ENCODE assay signal across 20 cellular contexts in genomic region chr7:130102588-130102987, GRCh38. TPM values are rescaled to one million over a fixed set of nuclear protein-coding genes. Genes with fewer than 3 reads are reported as not detected.
A peak's percentile ranks its signal among the peaks of the same experiment; 100 is the strongest.
DNase-seq lines count a peak whose midpoint lies in the region; ATAC-seq, FAIRE-seq and TF ChIP-seq lines count a peak whose summit lies in the region.
"Had no signal": no experiment of that assay in that cellular context is flagged by ENCODE, and none has a peak within 500 bp of the region (broad histone marks: within the 10 kb centered on the region; RNA-seq: fewer than 3 reads in every experiment).

No MANE protein-coding gene starts in this region.

- in situ Hi-C loops in GM12878 (cut with MboI), result no loop called here

- no peaks in the 10 kb centered on the region for H3K79me2 ChIP-seq in GM12878 (ENCODE audit: control insufficient read depth, insufficient read depth, low read length)

- no peak overlapping the region for H3K9ac ChIP-seq in GM12878 (ENCODE audit: control insufficient read depth, insufficient read depth, low read length)
- H3K9ac ChIP-seq: BLaER1 treated with 17β-estradiol and CSF1 and Interleukin-3, amounts not matched to agents 10 nM and 100 nM had no signal

- H2AFZ ChIP-seq in GM12878 (ENCODE audit: control insufficient read depth, low read depth, low read length), result no peak overlapping the region

- H3K4me3 ChIP-seq in GM12878, result no peak overlapping the region
- H3K4me3 ChIP-seq: A549; BLaER1 treated with 17β-estradiol and CSF1 and Interleukin-3, amounts not matched to agents 10 nM and 100 nM had no signal

- peaks cover 0 to 6% (median 0%) of the 10 kb centered on the region in 7 donors for H3K9me3 Mint-ChIP-seq in naive B cell
- H3K9me3 Mint-ChIP-seq: CD4-positive, alpha-beta T cell; CD8-positive, alpha-beta T cell had no signal

- H3K4me1 ChIP-seq in GM12878 (ENCODE audit: control insufficient read depth, insufficient read depth, low read length), result peaks cover 15% of the 10 kb centered on the region
- H3K4me1 ChIP-seq: A549, Caco-2 had no signal

- 0 out of 3 replicates have a peak, but pooled peaks cover 2% of the 10 kb centered on the region for H3K9me3 ChIP-seq in GM12878 (replicated peaks; ENCODE audit: control insufficient read depth, insufficient read depth, low read length)
- H3K9me3 ChIP-seq: A549, Caco-2 had no signal

- RAD21 ChIA-PET in GM12878 (lab: Charles Lee; ENCODE audit: unreplicated experiment), result interaction anchor here (0.6 to 0.8 kb wide), 2 partner anchors 16 to 572 kb away, joined by 3 to 5 read pairs; no protein-coding TSS in a partner anchor

- no peak for TF ChIP-seq CTCF in GM12878 (IDR thresholded peaks at IDR 0.05 in 2 of 3, conservative IDR thresholded peaks at IDR 0.05 in 1 of 3; ENCODE audit: control insufficient read depth in 2 of 3, extremely low read depth in 1 of 3, insufficient read depth in 1 of 3, low read depth in 3 of 3, low read length in 3 of 3)

- H3K36me3 Mint-ChIP-seq in naive B cell, result peaks cover 5 to 9% of the 10 kb centered on the region in 2 donors

- H3K27ac Mint-ChIP-seq in naive B cell, result peak overlapping the region in 4 of 6 donors; percentile 21 to 77 (median 33)
- H3K27ac Mint-ChIP-seq: CD4-positive, alpha-beta T cell; CD8-positive, alpha-beta T cell had no signal

- H3K36me3 ChIP-seq in GM12878 (ENCODE audit: control insufficient read depth in 2 of 2, insufficient read depth in 2 of 2, low read length in 1 of 2), result no peaks in the 10 kb centered on the region; a peak in 1 of 4 replicates

- H4K20me1 ChIP-seq in GM12878 (ENCODE audit: control insufficient read depth, insufficient read depth), result no peaks in the 10 kb centered on the region

- peak overlapping the region in 3 of 8 donors; percentile 7 to 45 (median 17) for H3K4me3 Mint-ChIP-seq in naive B cell
- H3K4me3 Mint-ChIP-seq: CD4-positive, alpha-beta T cell; CD8-positive, alpha-beta T cell had no signal

- SMC1A ChIA-PET in GM12878 (lab: Charles Lee; ENCODE audit: uncharacterized antibody, unreplicated experiment), result interaction anchor here (1.2 to 1.4 kb wide), 2 partner anchors 12 to 15 kb away, joined by 3 to 5 read pairs; no protein-coding TSS in a partner anchor

- no TSS peak for BruUV-seq in GM12878 (replicated peaks; lab: Mats Ljungman, UMichigan)

- DNase-seq in GM12891 (ENCODE audit: insufficient read length, low spot score) (no peak), GM12878 (ENCODE audit: low read depth, low spot score) (no peak), naive B cell (no peak), NCI-H187 (lab: John Stamatoyannopoulos, UW) (no peak), GM12892 (ENCODE audit: insufficient read length) (no peak)
- DNase-seq: AML-193; Caco-2; Calu3; CD4-positive, alpha-beta T cell; CD8-positive, alpha-beta T cell; DMS79 treated with DMSO at 0.1 percent for 48 hours; GF-D8 had no signal

- TF ChIP-seq POLR2A in GM12891 (IDR thresholded peaks at IDR 0.05; ENCODE audit: low read depth, low read length) (no peak), GM12878 (IDR thresholded peaks at IDR 0.05; ENCODE audit: low read depth, low read length) (no peak), GM12892 (IDR thresholded peaks at IDR 0.05; ENCODE audit: low read depth, low read length) (no peak)

- peaks cover 34 to 40% (median 38%) of the 10 kb centered on the region in 3 donors for H3K4me1 Mint-ChIP-seq in naive B cell

- CTCF ChIA-PET in GM12878 (lab: Yijun Ruan, JAX), result interaction anchor here (0.5 to 1.3 kb wide), 2 partner anchors 12 to 40 kb away, joined by 4 read pairs; no protein-coding TSS in a partner anchor

- 86% methylated on average over 6 of the region's 6 CpGs for WGBS in GM12878 (ENCODE audit: insufficient coverage, insufficient replicate concordance, low lambda C conversion rate, missing lambda C conversion rate)

- H3K27me3 ChIP-seq in GM12878 (replicated peaks in 1 of 2; ENCODE audit: control insufficient read depth in 2 of 2, insufficient read depth in 2 of 2, low read length in 1 of 2), result no peaks in the 10 kb centered on the region
- H3K27me3 ChIP-seq: BLaER1 treated with 17β-estradiol and CSF1 and Interleukin-3, amounts not matched to agents 10 nM and 100 nM had no signal

- TF ChIP-seq EP300 in GM12878 (IDR thresholded peaks at IDR 0.05; ENCODE audit: borderline replicate concordance in 1 of 2, control insufficient read depth in 1 of 2, low read depth in 2 of 2, low read length in 2 of 2), result no peak

- FAIRE-seq in GM12891 (lab: Jason Lieb, UNC), result peak; percentile 16
- no peak for FAIRE-seq in GM12878 (lab: Jason Lieb, UNC)
- no peak for FAIRE-seq in GM12892 (lab: Jason Lieb, UNC)
- FAIRE-seq: A549, D721Med, G401.6, GM18507 had no signal

- H3K27me3 Mint-ChIP-seq in naive B cell, result no peaks in the 10 kb centered on the region
- H3K27me3 Mint-ChIP-seq: B cell; CD4-positive, alpha-beta T cell had no signal

- TF ChIP-seq RAD21 in GM12878 (IDR thresholded peaks at IDR 0.05; ENCODE audit: insufficient read depth, low read depth, low read length), result no peak

- no peak overlapping the region; the same call in 1 of the 2 replicates for H3K4me2 ChIP-seq in GM12878 (ENCODE audit: control insufficient read depth, insufficient read depth)
- H3K4me2 ChIP-seq: A549 had no signal

- POLR2A ChIA-PET in GM12878 (lab: Charles Lee), result interaction anchor here (1.2 kb wide), 1 partner anchor 12 kb away, joined by 12 read pairs; no protein-coding TSS in a partner anchor

- intact Hi-C loops in GM12878 (cut with micrococcal nuclease; ENCODE audit: unreplicated experiment), result no loop called here

- 0 out of 2 replicates have a peak overlapping the region, but pooled peaks have one; percentile 24 for H3K27ac ChIP-seq in GM12878 (ENCODE audit: control insufficient read depth, insufficient read depth)
- H3K27ac ChIP-seq: 22Rv1; A549; BLaER1 treated with 17β-estradiol and CSF1 and Interleukin-3, amounts not matched to agents 10 nM and 100 nM; C4-2B had no signal

- no peak for ATAC-seq in GM12878
- ATAC-seq in naive B cell (ENCODE audit: low read depth in 2 of 2), result no peak
- ATAC-seq: A549; CD8-positive, alpha-beta T cell had no signal

TF ChIP-seq in GM12891, 5 proteins besides CTCF, POLR2A, EP300 and RAD21:
- TF ChIP-seq POLR2AphosphoS5 (IDR thresholded peaks at IDR 0.05; ENCODE audit: low read depth, low read length) (no peak), POU2F2 (IDR thresholded peaks at IDR 0.05; ENCODE audit: low read depth, low read length) (no peak), SPI1 (IDR thresholded peaks at IDR 0.05; ENCODE audit: low read depth, low read length) (no peak), TAF1 (IDR thresholded peaks at IDR 0.05; ENCODE audit: low read depth, low read length) (no peak), PAX5 (IDR thresholded peaks at IDR 0.05; ENCODE audit: insufficient read depth, low read length, severe bottlenecking) (no peak)

RNA-seq across cellular contexts. Expression of gene KLHDC10, which starts 32.3 kb away (rescaled TPM):
- 7.5 TPM for polyA plus RNA-seq in GM12891 (2012; ENCODE audit: low read depth, missing spikeins)
- total RNA-seq in GM12878 (2013; cell fraction: nucleolus; rRNA removed), result 21.0 and 28.4 TPM in 2 replicates
- total RNA-seq in GM12878 (2014; rRNA removed), result 9.8 and 10.8 TPM in 2 replicates
- total RNA-seq in GM12878 (2014; rRNA removed; fragmentation: Illumina TruSeq; extraction: Trizol), result 8.2 and 9.0 TPM in 2 replicates
- 12.9 and 15.4 TPM in 2 replicates for total RNA-seq in GM12878 (2021)
- polyA plus RNA-seq in GM12878 (2011; ENCODE audit: low read depth), result 5.3 TPM
- 20.6 and 22.9 TPM in 2 replicates for polyA plus RNA-seq in GM12878 (2011; rRNA removed)
- 12.3 and 12.7 TPM in 2 replicates for polyA plus RNA-seq in GM12878 (2011; cell fraction: cytosol; rRNA removed)
- 19.0 and 21.7 TPM in 2 replicates for polyA plus RNA-seq in GM12878 (2011; cell fraction: nucleus; rRNA removed)
- polyA plus RNA-seq in GM12878 (2012), result 6.6 and 9.7 TPM in 2 replicates
- 12.0 and 15.2 TPM in 2 replicates for polyA plus RNA-seq in GM12878 (2014; fragmentation: Illumina TruSeq; extraction: Trizol)
- polyA plus RNA-seq in GM12878 (2014; fragmentation: Nextera tagmentation; extraction: Ambion mirVana), result 1 to 10 TPM; 2.9 to 3.2 TPM
- 8.9 and 15.2 TPM in 2 replicates for polyA plus RNA-seq in GM12878 (2014; rRNA removed)
- polyA plus RNA-seq in GM12878 (2016; fragmentation: Nextera tagmentation; extraction: Ambion mirVana), result 1 to 10 TPM; 3.5 to 4.3 TPM
- 16.9 and 38.8 TPM in 2 replicates for polyA minus RNA-seq in GM12878 (2011; rRNA and poly(A)+ RNA removed)
- 4.1 and 8.9 TPM in 2 replicates for polyA minus RNA-seq in GM12878 (2011; cell fraction: cytosol; rRNA and poly(A)+ RNA removed)
- 8.0 and 8.6 TPM in 2 replicates for polyA minus RNA-seq in GM12878 (2011; cell fraction: nucleus; rRNA and poly(A)+ RNA removed)
- polyA plus RNA-seq in naive B cell (ENCODE audit: low read depth in 6 of 6), result 1 to 10 TPM; 1.4 to 6.5 (median 3.5) TPM
- polyA plus RNA-seq in GM12892 (2012; ENCODE audit: missing spikeins), result 13.1 TPM

RNA-seq across cellular contexts. Expression of gene ZC3HC1, which starts 51.4 kb away (rescaled TPM):
- 14.8 TPM for polyA plus RNA-seq in GM12891 (2012; ENCODE audit: low read depth, missing spikeins)
- 16.4 and 21.2 TPM in 2 replicates for total RNA-seq in GM12878 (2013; cell fraction: nucleolus; rRNA removed)
- total RNA-seq in GM12878 (2014; rRNA removed) (25.0 and 29.2 TPM in 2 replicates), GM12878 (2014; rRNA removed; fragmentation: Illumina TruSeq; extraction: Trizol) (18.5 and 19.2 TPM in 2 replicates), GM12878 (2021) (22.3 and 22.8 TPM in 2 replicates)
- 20.4 TPM for polyA plus RNA-seq in GM12878 (2011; ENCODE audit: low read depth)
- polyA plus RNA-seq in GM12878 (2011; rRNA removed) (23.5 and 28.0 TPM in 2 replicates), GM12878 (2014; fragmentation: Illumina TruSeq; extraction: Trizol) (22.1 and 28.1 TPM in 2 replicates), GM12878 (2014; fragmentation: Nextera tagmentation; extraction: Ambion mirVana) (10 to 100 TPM; 44.8 to 54.7 TPM), GM12878 (2014; rRNA removed) (19.3 and 22.2 TPM in 2 replicates), GM12878 (2016; fragmentation: Nextera tagmentation; extraction: Ambion mirVana) (10 to 100 TPM; 36.4 to 39.6 TPM), naive B cell (ENCODE audit: low read depth in 6 of 6) (10 to 100 TPM in 5 of 6 donors, 1 to 10 TPM in 1; 8.4 to 38.8 (median 11.9) TPM)
- 35.4 and 40.3 TPM in 2 replicates for polyA plus RNA-seq in GM12878 (2011; cell fraction: cytosol; rRNA removed)
- polyA plus RNA-seq in GM12878 (2011; cell fraction: nucleus; rRNA removed), result 20.0 and 29.3 TPM in 2 replicates
- polyA plus RNA-seq in GM12878 (2012), result 10.3 and 12.0 TPM in 2 replicates
- polyA minus RNA-seq in GM12878 (2011; rRNA and poly(A)+ RNA removed), result 17.0 and 25.8 TPM in 2 replicates
- 8.2 and 9.8 TPM in 2 replicates for polyA minus RNA-seq in GM12878 (2011; cell fraction: cytosol; rRNA and poly(A)+ RNA removed)
- polyA minus RNA-seq in GM12878 (2011; cell fraction: nucleus; rRNA and poly(A)+ RNA removed), result 7.0 and 8.0 TPM in 2 replicates
- 17.1 TPM for polyA plus RNA-seq in GM12892 (2012; ENCODE audit: missing spikeins)
